ENCODE assay signal across 8 cellular contexts in genomic region chr4:6331018-6331417, GRCh38.
A peak's percentile ranks its signal among the peaks of the same experiment; 100 is the strongest.
DNase-seq lines count a peak whose midpoint lies in the region; TF ChIP-seq lines count a peak whose summit lies in the region.

No MANE protein-coding gene starts in this region.

- H3K27me3 Mint-ChIP-seq in neural crest cell (ENCODE audit: low read depth) = peaks cover 23% of the 10 kb centered on the region

- H3K9me2 ChIP-seq in Karpas-422 (replicated peaks; ENCODE audit: insufficient read depth, low read length) = no peaks in the 10 kb centered on the region

- H3K4me3 ChIP-seq in Karpas-422 (ENCODE audit: low read length) (no peak overlapping the region), mammary epithelial cell (replicated peaks in 1 of 3; ENCODE audit: insufficient read depth in 1 of 3, low read depth in 2 of 3, low read length in 3 of 3) (no peak overlapping the region), suprapubic skin (no peak overlapping the region), HAP-1 (no peak overlapping the region)

- no peaks in the 10 kb centered on the region for H3K79me2 ChIP-seq in Karpas-422 (ENCODE audit: low read length)
- no peaks in the 10 kb centered on the region for H3K79me2 ChIP-seq in mammary epithelial cell (ENCODE audit: insufficient read depth, low read length)

- no peaks in the 10 kb centered on the region for H3K36me3 Mint-ChIP-seq in neural crest cell (ENCODE audit: low read depth)

- CTCF ChIA-PET in mammary epithelial cell (lab: Charles Lee; ENCODE audit: low non-redundant PET) = interaction anchor here (0.6 to 1.3 kb wide), 4 partner anchors 67 to 578 kb away, joined by 4 to 8 read pairs (median 4); no protein-coding TSS in a partner anchor

- H2AFZ ChIP-seq in Karpas-422 (ENCODE audit: low read length) = no peak overlapping the region
- no peak overlapping the region for H2AFZ ChIP-seq in mammary epithelial cell (ENCODE audit: low read depth, low read length)

- H3K36me3 ChIP-seq in Karpas-422 (ENCODE audit: insufficient read depth, low read length) (no peaks in the 10 kb centered on the region), mammary epithelial cell (ENCODE audit: insufficient read depth, low read length) (no peaks in the 10 kb centered on the region), suprapubic skin (peaks cover 5% of the 10 kb centered on the region), HAP-1 (replicated peaks) (peaks cover 13% of the 10 kb centered on the region)

- H4K20me1 ChIP-seq in Karpas-422 (ENCODE audit: insufficient read depth, low read depth, low read length) (peaks cover 8% of the 10 kb centered on the region), mammary epithelial cell (ENCODE audit: insufficient read depth, low read length) (no peaks in the 10 kb centered on the region)

- no peak overlapping the region for H3K27ac ChIP-seq in Karpas-422 (ENCODE audit: low read length)
- H3K27ac ChIP-seq in mammary epithelial cell (ENCODE audit: insufficient read depth, low read depth, low read length) = no peak overlapping the region
- no peak overlapping the region for H3K27ac ChIP-seq in suprapubic skin

- no peaks in the 10 kb centered on the region for H3K9me3 ChIP-seq in Karpas-422 (ENCODE audit: low read length)
- H3K9me3 ChIP-seq in mammary epithelial cell (replicated peaks; ENCODE audit: insufficient read depth, low read length) = peaks cover 2% of the 10 kb centered on the region
- H3K9me3 ChIP-seq in suprapubic skin = no peaks in the 10 kb centered on the region
- H3K9me3 ChIP-seq in HAP-1 = 0 out of 2 replicates have a peak, but pooled peaks cover 3% of the 10 kb centered on the region

- DNase-seq in NCI-H748 (lab: John Stamatoyannopoulos, UW; ENCODE audit: unreplicated experiment) (peak; percentile 48), NCI-H748 treated with DMSO at 0.1 percent for 48 hours (lab: John Stamatoyannopoulos, UW) (no peak), Karpas-422 (peak; percentile 90), mammary epithelial cell (no peak), neural crest cell (ENCODE audit: low read depth, low spot score) (no peak), suprapubic skin (ENCODE audit: low spot score in 2 of 2) (no peak), HAP-1 (ENCODE audit: low spot score in 2 of 2) (no peak)
- no peak for DNase-seq in activated CD8-positive, alpha-beta memory T cell treated with anti-CD3 and anti-CD28 coated beads, Interleukin-2, amount 50 U/mL, for 4 hours

- in situ Hi-C loops in mammary epithelial cell (cut with MboI; ENCODE audit: low sequenced_read_pairs in 2 of 2) = no loop called here
- in situ Hi-C loops in HAP-1 (cut with MboI; ENCODE audit: low sequenced_read_pairs) = no loop called here

- H3K27me3 ChIP-seq in Karpas-422 (ENCODE audit: low read length) (no peaks in the 10 kb centered on the region), mammary epithelial cell (ENCODE audit: insufficient read depth, low read length) (no peaks in the 10 kb centered on the region), suprapubic skin (peaks cover 37% of the 10 kb centered on the region), HAP-1 (ENCODE audit: low read depth) (no peaks in the 10 kb centered on the region)

- H3K9ac ChIP-seq in Karpas-422 (ENCODE audit: low read length) = no peak overlapping the region
- no peak overlapping the region for H3K9ac ChIP-seq in mammary epithelial cell (ENCODE audit: insufficient read depth, low read length)

- no peaks in the 10 kb centered on the region for H3K9me3 Mint-ChIP-seq in neural crest cell

- no peak for TF ChIP-seq POLR2A in suprapubic skin (IDR thresholded peaks at IDR 0.05)

- no peak overlapping the region for H3K27ac Mint-ChIP-seq in neural crest cell (ENCODE audit: unreplicated experiment)

- no TSS peak for BruUV-seq in mammary epithelial cell (replicated peaks; lab: Mats Ljungman, UMichigan)

- intact Hi-C loops in mammary epithelial cell (cut with micrococcal nuclease) = loop anchor here (1.0 kb wide), 1 partner anchor 81 kb away; no protein-coding TSS in a partner anchor

- H3K4me1 ChIP-seq in Karpas-422 (ENCODE audit: low read length) (no peaks in the 10 kb centered on the region), mammary epithelial cell (ENCODE audit: insufficient read depth, low read length) (peaks cover 4% of the 10 kb centered on the region), suprapubic skin (peaks cover 4% of the 10 kb centered on the region), HAP-1 (no peaks in the 10 kb centered on the region)

- H3K4me3 Mint-ChIP-seq in neural crest cell = no peak overlapping the region

- 79% methylated on average over 8 of the region's 8 CpGs for WGBS in mammary epithelial cell (ENCODE audit: low coverage, missing lambda C conversion rate)
- WGBS in suprapubic skin = 88% methylated on average over 8 of the region's 8 CpGs

- TF ChIP-seq EP300 in suprapubic skin (IDR thresholded peaks at IDR 0.05) = no peak

- TF ChIP-seq CTCF in mammary epithelial cell (conservative IDR thresholded peaks at IDR 0.05 in 1 of 2, IDR thresholded peaks at IDR 0.05 in 1 of 2; ENCODE audit: extremely low read depth in 1 of 2, insufficient read depth in 1 of 2, low read depth in 1 of 2, low read length in 2 of 2) = peak; percentile 70 to 73
- TF ChIP-seq CTCF in neural crest cell (conservative IDR thresholded peaks at IDR 0.05) = peak; percentile 67
- peak in 1 of 2 donors; percentile 48 for TF ChIP-seq CTCF in suprapubic skin (IDR thresholded peaks at IDR 0.05)

- no peak overlapping the region for H3K4me2 ChIP-seq in Karpas-422 (ENCODE audit: low read depth, low read length, poor library complexity, severe bottlenecking)
- H3K4me2 ChIP-seq in mammary epithelial cell (ENCODE audit: insufficient read depth, low read depth, low read length) = no peak overlapping the region

- H3K4me1 Mint-ChIP-seq in neural crest cell = no peaks in the 10 kb centered on the region

- dilution Hi-C loops in mammary epithelial cell (cut with HindIII; ENCODE audit: low sequenced_read_pairs) = no loop called here

Comparison
In these comparisons a context has a peak if more than half of its experiments do, and no peak if none do; other contexts are left out.
1. DNase-seq: peak in NCI-H748 (single experiment) and Karpas-422 (single experiment); none in NCI-H748 treated with DMSO at 0.1 percent for 48 hours (single experiment), mammary epithelial cell (single experiment), neural crest cell (single experiment), activated CD8-positive, alpha-beta memory T cell treated with anti-CD3 and anti-CD28 coated beads, Interleukin-2, amount 50 U/mL, for 4 hours (single experiment), suprapubic skin (0 of 2) and HAP-1 (0 of 2).